In the genomic region with DNA sequence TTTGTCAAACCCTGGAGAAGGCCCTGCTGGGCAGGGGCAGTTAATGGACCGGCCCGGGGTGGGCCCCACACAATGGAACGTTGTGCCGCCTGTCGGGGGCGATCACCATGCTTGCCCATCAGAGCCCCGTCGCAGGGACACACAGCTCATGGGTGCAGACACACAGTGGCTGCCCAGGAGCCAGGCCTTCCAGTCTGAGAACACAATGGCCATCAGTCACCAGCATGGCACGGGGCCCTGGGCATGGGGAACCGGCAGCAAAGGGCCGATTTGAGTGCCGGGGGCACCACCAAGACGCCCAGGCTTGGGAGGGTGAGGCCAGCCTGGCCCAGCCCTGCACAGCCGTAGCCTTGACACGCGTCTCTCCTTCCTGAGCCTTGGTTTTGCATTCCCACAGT, we compare ENCODE assay signal across 1 cellular context.
TF ChIP-seq lines count a peak whose summit lies in the region.

No MANE protein-coding gene starts in this region.

TF ChIP-seq in WTC11, 78 proteins besides CTCF, POLR2A, EP300 and RAD21 (continued from another document):
- TF ChIP-seq, protein P1, sequence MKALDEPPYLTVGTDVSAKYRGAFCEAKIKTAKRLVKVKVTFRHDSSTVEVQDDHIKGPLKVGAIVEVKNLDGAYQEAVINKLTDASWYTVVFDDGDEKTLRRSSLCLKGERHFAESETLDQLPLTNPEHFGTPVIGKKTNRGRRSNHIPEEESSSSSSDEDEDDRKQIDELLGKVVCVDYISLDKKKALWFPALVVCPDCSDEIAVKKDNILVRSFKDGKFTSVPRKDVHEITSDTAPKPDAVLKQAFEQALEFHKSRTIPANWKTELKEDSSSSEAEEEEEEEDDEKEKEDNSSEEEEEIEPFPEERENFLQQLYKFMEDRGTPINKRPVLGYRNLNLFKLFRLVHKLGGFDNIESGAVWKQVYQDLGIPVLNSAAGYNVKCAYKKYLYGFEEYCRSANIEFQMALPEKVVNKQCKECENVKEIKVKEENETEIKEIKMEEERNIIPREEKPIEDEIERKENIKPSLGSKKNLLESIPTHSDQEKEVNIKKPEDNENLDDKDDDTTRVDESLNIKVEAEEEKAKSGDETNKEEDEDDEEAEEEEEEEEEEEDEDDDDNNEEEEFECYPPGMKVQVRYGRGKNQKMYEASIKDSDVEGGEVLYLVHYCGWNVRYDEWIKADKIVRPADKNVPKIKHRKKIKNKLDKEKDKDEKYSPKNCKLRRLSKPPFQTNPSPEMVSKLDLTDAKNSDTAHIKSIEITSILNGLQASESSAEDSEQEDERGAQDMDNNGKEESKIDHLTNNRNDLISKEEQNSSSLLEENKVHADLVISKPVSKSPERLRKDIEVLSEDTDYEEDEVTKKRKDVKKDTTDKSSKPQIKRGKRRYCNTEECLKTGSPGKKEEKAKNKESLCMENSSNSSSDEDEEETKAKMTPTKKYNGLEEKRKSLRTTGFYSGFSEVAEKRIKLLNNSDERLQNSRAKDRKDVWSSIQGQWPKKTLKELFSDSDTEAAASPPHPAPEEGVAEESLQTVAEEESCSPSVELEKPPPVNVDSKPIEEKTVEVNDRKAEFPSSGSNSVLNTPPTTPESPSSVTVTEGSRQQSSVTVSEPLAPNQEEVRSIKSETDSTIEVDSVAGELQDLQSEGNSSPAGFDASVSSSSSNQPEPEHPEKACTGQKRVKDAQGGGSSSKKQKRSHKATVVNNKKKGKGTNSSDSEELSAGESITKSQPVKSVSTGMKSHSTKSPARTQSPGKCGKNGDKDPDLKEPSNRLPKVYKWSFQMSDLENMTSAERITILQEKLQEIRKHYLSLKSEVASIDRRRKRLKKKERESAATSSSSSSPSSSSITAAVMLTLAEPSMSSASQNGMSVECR (CRISPR knock-in tag; IDR thresholded peaks at IDR 0.05; ENCODE audit: borderline replicate concordance), result no peak
- TF ChIP-seq ZNF121 (CRISPR knock-in tag; IDR thresholded peaks at IDR 0.05), result no peak
- TF ChIP-seq, protein P2, sequence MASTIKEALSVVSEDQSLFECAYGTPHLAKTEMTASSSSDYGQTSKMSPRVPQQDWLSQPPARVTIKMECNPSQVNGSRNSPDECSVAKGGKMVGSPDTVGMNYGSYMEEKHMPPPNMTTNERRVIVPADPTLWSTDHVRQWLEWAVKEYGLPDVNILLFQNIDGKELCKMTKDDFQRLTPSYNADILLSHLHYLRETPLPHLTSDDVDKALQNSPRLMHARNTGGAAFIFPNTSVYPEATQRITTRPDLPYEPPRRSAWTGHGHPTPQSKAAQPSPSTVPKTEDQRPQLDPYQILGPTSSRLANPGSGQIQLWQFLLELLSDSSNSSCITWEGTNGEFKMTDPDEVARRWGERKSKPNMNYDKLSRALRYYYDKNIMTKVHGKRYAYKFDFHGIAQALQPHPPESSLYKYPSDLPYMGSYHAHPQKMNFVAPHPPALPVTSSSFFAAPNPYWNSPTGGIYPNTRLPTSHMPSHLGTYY (CRISPR knock-in tag; IDR thresholded peaks at IDR 0.05), result no peak
- TF ChIP-seq, protein P3, sequence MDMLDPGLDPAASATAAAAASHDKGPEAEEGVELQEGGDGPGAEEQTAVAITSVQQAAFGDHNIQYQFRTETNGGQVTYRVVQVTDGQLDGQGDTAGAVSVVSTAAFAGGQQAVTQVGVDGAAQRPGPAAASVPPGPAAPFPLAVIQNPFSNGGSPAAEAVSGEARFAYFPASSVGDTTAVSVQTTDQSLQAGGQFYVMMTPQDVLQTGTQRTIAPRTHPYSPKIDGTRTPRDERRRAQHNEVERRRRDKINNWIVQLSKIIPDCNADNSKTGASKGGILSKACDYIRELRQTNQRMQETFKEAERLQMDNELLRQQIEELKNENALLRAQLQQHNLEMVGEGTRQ (CRISPR knock-in tag; IDR thresholded peaks at IDR 0.05), result no peak
- no peak for TF ChIP-seq HMGXB4 (CRISPR knock-in tag; IDR thresholded peaks at IDR 0.05)
- no peak for TF ChIP-seq IRF1 (CRISPR knock-in tag; IDR thresholded peaks at IDR 0.05)
- TF ChIP-seq ZNF281 (CRISPR knock-in tag; IDR thresholded peaks at IDR 0.05), result no peak
- TF ChIP-seq ZNF232 (CRISPR knock-in tag; IDR thresholded peaks at IDR 0.05), result no peak
- no peak for TF ChIP-seq E2F1 (CRISPR knock-in tag; IDR thresholded peaks at IDR 0.05)
- no peak for TF ChIP-seq FOXJ3 (CRISPR knock-in tag; IDR thresholded peaks at IDR 0.05; ENCODE audit: borderline replicate concordance)
- TF ChIP-seq, protein P4, sequence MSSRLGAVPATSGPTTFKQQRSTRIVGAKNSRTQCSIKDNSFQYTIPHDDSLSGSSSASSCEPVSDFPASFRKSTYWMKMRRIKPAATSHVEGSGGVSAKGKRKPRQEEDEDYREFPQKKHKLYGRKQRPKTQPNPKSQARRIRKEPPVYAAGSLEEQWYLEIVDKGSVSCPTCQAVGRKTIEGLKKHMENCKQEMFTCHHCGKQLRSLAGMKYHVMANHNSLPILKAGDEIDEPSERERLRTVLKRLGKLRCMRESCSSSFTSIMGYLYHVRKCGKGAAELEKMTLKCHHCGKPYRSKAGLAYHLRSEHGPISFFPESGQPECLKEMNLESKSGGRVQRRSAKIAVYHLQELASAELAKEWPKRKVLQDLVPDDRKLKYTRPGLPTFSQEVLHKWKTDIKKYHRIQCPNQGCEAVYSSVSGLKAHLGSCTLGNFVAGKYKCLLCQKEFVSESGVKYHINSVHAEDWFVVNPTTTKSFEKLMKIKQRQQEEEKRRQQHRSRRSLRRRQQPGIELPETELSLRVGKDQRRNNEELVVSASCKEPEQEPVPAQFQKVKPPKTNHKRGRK (CRISPR knock-in tag; IDR thresholded peaks at IDR 0.05; ENCODE audit: borderline replicate concordance), result no peak
- TF ChIP-seq PREB (CRISPR knock-in tag; IDR thresholded peaks at IDR 0.05; ENCODE audit: borderline replicate concordance), result no peak
